ENCODE assay signal across 8 cellular contexts in genomic region chr4:54227261-54228063, GRCh38.
A peak's percentile ranks its signal among the peaks of the same experiment; 100 is the strongest.
DNase-seq lines count a peak whose midpoint lies in the region; ATAC-seq, FAIRE-seq and TF ChIP-seq lines count a peak whose summit lies in the region.

No MANE protein-coding gene starts in this region.

- no peak overlapping the region for H3K27ac ChIP-seq in KMS-11

- peaks cover 33% of the 10 kb centered on the region for H3K27me3 ChIP-seq in KMS-11 (ENCODE audit: insufficient read depth, low read depth)

- H3K4me3 ChIP-seq in GM12865 (ENCODE audit: low read depth, low read length) = peak overlapping the region; percentile 39
- H3K4me3 ChIP-seq in KMS-11 (IDR thresholded peaks at IDR 0.05; ENCODE audit: insufficient read depth, low read depth, low read length) = peak overlapping the region; percentile 73
- peak overlapping the region; percentile 66 for H3K4me3 ChIP-seq in astrocyte of the spinal cord (ENCODE audit: low read depth, low read length)

- H2AFZ ChIP-seq in KMS-11 (ENCODE audit: low read depth) = peak overlapping the region; percentile 84

- H4K20me1 ChIP-seq in KMS-11 (ENCODE audit: insufficient read depth) = no peaks in the 10 kb centered on the region

- no peak overlapping the region for H3K9ac ChIP-seq in KMS-11

- in situ Hi-C loops in astrocyte of the spinal cord (cut with HindIII; ENCODE audit: low sequenced_read_pairs) = no loop called here

- H3K4me1 ChIP-seq in KMS-11 (ENCODE audit: low read depth, poor library complexity, severe bottlenecking) = peaks cover 3% of the 10 kb centered on the region

- no peaks in the 10 kb centered on the region for H3K36me3 ChIP-seq in KMS-11 (ENCODE audit: insufficient read depth)

- no peak for DNase-seq in GM12865 (ENCODE audit: low read depth)
- peak; percentile 84 for DNase-seq in astrocyte of the spinal cord (ENCODE audit: low read depth, low spot score)
- DNase-seq in iPS-NIHi11 (ENCODE audit: low spot score) = peak; percentile 30
- peak; percentile 8 for DNase-seq in stimulated activated naive CD8-positive, alpha-beta T cell treated with anti-CD3 and anti-CD28 coated beads, Interleukin-15, Interleukin-2, amounts not matched to agents 100 U/mL and 50 U/mL, for 24 hours
- no peak for DNase-seq in GM19239 (ENCODE audit: insufficient read length, low spot score)

- peak overlapping the region; percentile 51 for H3K4me2 ChIP-seq in KMS-11

- no peak for FAIRE-seq in GM19239 (lab: Jason Lieb, UNC)

- peak; percentile 14 for ATAC-seq in stimulated activated naive CD8-positive, alpha-beta T cell treated with anti-CD3 and anti-CD28 coated beads, Interleukin-15, Interleukin-2, amounts not matched to agents 100 U/mL and 50 U/mL, for 24 hours
- ATAC-seq in HG03565 (IDR thresholded peaks at IDR 0.05; ENCODE audit: unreplicated experiment) (no peak), GM21529 (IDR thresholded peaks at IDR 0.05; ENCODE audit: unreplicated experiment) (no peak)

- TF ChIP-seq CTCF in GM12865 (IDR thresholded peaks at IDR 0.05; ENCODE audit: insufficient read depth, low read depth, low read length, missing control alignments) (no peak), KMS-11 (conservative IDR thresholded peaks at IDR 0.05; ENCODE audit: low read depth, low read length) (no peak), astrocyte of the spinal cord (IDR thresholded peaks at IDR 0.05; ENCODE audit: low read depth, low read length) (no peak)

- H3K79me2 ChIP-seq in KMS-11 (ENCODE audit: insufficient read depth, low read depth) = no peaks in the 10 kb centered on the region

Comparison
In these comparisons a context has a peak if more than half of its experiments do, and no peak if none do; other contexts are left out.
1. DNase-seq: peak in astrocyte of the spinal cord (single experiment), iPS-NIHi11 (single experiment) and stimulated activated naive CD8-positive, alpha-beta T cell treated with anti-CD3 and anti-CD28 coated beads, Interleukin-15, Interleukin-2, amounts not matched to agents 100 U/mL and 50 U/mL, for 24 hours (single experiment); none in GM12865 (single experiment) and GM19239 (single experiment).
2. Peak in every context shown above with its lines, with median percentiles within 50 percentile points of each other: H3K4me3 ChIP-seq.